In the genomic region with DNA sequence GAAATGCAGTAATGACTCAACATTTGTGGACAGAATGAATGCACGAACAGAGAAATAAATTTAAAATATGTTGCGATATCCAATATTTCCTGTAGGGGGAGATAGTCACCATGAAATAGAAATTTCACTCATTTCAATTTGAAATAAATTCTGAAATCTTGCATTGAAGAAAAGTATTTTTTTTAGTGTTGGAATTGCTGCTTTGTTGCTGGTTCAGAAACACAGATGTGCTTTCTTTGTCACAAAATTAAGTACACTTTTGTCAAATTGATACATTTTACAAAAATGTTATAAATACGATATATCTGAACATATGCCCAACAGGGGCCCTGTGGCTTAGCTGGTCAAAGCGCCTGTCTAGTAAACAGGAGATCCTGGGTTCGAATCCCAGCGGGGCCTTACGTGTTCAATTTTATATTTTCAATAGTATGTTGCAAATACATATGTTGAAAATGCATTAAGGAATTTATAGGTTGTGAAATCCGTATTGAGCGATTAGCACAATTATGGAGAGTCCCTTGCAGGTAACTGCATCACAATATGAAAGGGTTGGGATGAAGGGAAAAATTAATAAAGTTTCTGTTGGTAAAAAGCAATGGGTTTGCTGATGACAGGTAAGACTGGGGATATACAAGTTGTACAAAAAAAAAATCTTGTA, we compare ENCODE assay signal across 8 cellular contexts.
A peak's percentile ranks its signal among the peaks of the same experiment; 100 is the strongest.
DNase-seq lines count a peak whose midpoint lies in the region; ATAC-seq and TF ChIP-seq lines count a peak whose summit lies in the region.

No MANE protein-coding gene starts in this region.

- TF ChIP-seq CTCF in thyroid gland (IDR thresholded peaks at IDR 0.05): peak in 5 of 6 experiments; percentile 59 to 77 (median 71)

- H3K27ac ChIP-seq in CD4-positive, CD25-positive, alpha-beta regulatory T cell (ENCODE audit: insufficient read depth, low read length, poor library complexity, severe bottlenecking): no peak overlapping the region
- no peak overlapping the region for H3K27ac ChIP-seq in GM23248
- H3K27ac ChIP-seq in thyroid gland: no peak overlapping the region

- DNase-seq in CD4-positive, CD25-positive, alpha-beta regulatory T cell: peak in 2 of 3 donors; percentile 64 to 75
- DNase-seq in GM23248: peak; percentile 66
- DNase-seq in NCI-H524 treated with DMSO at 0.1 percent for 48 hours (lab: John Stamatoyannopoulos, UW): peak; percentile 15
- peak; percentile 51 for DNase-seq in amniotic epithelial cell (ENCODE audit: low read depth)
- DNase-seq in iris pigment epithelial cell (ENCODE audit: low read depth): peak; percentile 70
- DNase-seq in thyroid gland: no peak

- H3K36me3 Mint-ChIP-seq in CD4-positive, CD25-positive, alpha-beta regulatory T cell: no peaks in the 10 kb centered on the region

- in situ Hi-C loops in GM23248 (cut with MboI): no loop called here

- TF ChIP-seq POLR2A in thyroid gland (IDR thresholded peaks at IDR 0.05): no peak

- H4K20me1 ChIP-seq in GM23248 (ENCODE audit: insufficient read depth): no peaks in the 10 kb centered on the region

- H3K9me2 ChIP-seq in GM23248 (ENCODE audit: insufficient read depth): no peaks in the 10 kb centered on the region

- H3K27me3 ChIP-seq in CD4-positive, CD25-positive, alpha-beta regulatory T cell (ENCODE audit: control insufficient read depth, insufficient read depth, low read length): peaks cover 6% of the 10 kb centered on the region
- H3K27me3 ChIP-seq in GM23248 (replicated peaks; ENCODE audit: insufficient read depth) (no peaks in the 10 kb centered on the region), thyroid gland (no peaks in the 10 kb centered on the region)

- H3K9me3 ChIP-seq in CD4-positive, CD25-positive, alpha-beta regulatory T cell (ENCODE audit: control insufficient read depth in 2 of 2, low read length in 2 of 2): no peaks in the 10 kb centered on the region
- no peaks in the 10 kb centered on the region for H3K9me3 ChIP-seq in GM23248 (ENCODE audit: low read depth)
- no peaks in the 10 kb centered on the region for H3K9me3 ChIP-seq in thyroid gland

- 5 to 6% methylated on average over 9 of the region's 9 CpGs for WGBS in GM23248 (ENCODE audit: low coverage in 1 of 2, low lambda C conversion rate in 2 of 2, missing lambda C conversion rate in 2 of 2), 2 experiments
- 28 to 30% methylated on average over 9 of the region's 9 CpGs for WGBS in thyroid gland, 2 donors

- peaks cover 10 to 20% (median 16%) of the 10 kb centered on the region in 4 donors for H3K4me1 Mint-ChIP-seq in CD4-positive, CD25-positive, alpha-beta regulatory T cell

- peaks cover 6% of the 10 kb centered on the region for H3K4me1 ChIP-seq in CD4-positive, CD25-positive, alpha-beta regulatory T cell (ENCODE audit: control insufficient read depth, insufficient read depth, low read length, poor library complexity, severe bottlenecking)
- H3K4me1 ChIP-seq in GM23248 (ENCODE audit: insufficient read depth) (0 out of 2 replicates have a peak, but pooled peaks cover 2% of the 10 kb centered on the region), thyroid gland (no peaks in the 10 kb centered on the region)

- peaks cover 24% of the 10 kb centered on the region for H3K27me3 Mint-ChIP-seq in CD4-positive, CD25-positive, alpha-beta regulatory T cell

- no peak overlapping the region for H3K27ac Mint-ChIP-seq in CD4-positive, CD25-positive, alpha-beta regulatory T cell

- no peak overlapping the region for H3K9ac ChIP-seq in GM23248

- peak overlapping the region; percentile 74 for H3K4me2 ChIP-seq in GM23248 (ENCODE audit: unreplicated experiment)

- peaks cover 24% of the 10 kb centered on the region for H3F3A ChIP-seq in GM23248 (ENCODE audit: insufficient read depth)

- H2AFZ ChIP-seq in GM23248: 0 out of 2 replicates have a peak overlapping the region, but pooled peaks have one; percentile 1

- H3K4me3 ChIP-seq in CD4-positive, CD25-positive, alpha-beta regulatory T cell (ENCODE audit: low read depth, low read length): no peak overlapping the region
- H3K4me3 ChIP-seq in GM23248: peak overlapping the region; percentile 38; the same call in 1 of the 2 replicates
- H3K4me3 ChIP-seq in thyroid gland (replicated peaks in 1 of 3): no peak overlapping the region

- H3K36me3 ChIP-seq in CD4-positive, CD25-positive, alpha-beta regulatory T cell (ENCODE audit: control insufficient read depth, insufficient read depth, low read length): no peaks in the 10 kb centered on the region
- no peaks in the 10 kb centered on the region for H3K36me3 ChIP-seq in GM23248 (ENCODE audit: low read depth)
- H3K36me3 ChIP-seq in thyroid gland: no peaks in the 10 kb centered on the region

- intact Hi-C loops in thyroid gland (cut with DNase I): no loop called here

- no peaks in the 10 kb centered on the region for H3K79me2 ChIP-seq in GM23248 (ENCODE audit: insufficient read depth)

- peaks cover 0 to 2% (median 0%) of the 10 kb centered on the region in 7 donors for H3K9me3 Mint-ChIP-seq in CD4-positive, CD25-positive, alpha-beta regulatory T cell

- ATAC-seq in CD4-positive, CD25-positive, alpha-beta regulatory T cell (ENCODE audit: low read depth in 2 of 2): no peak
- ATAC-seq in HG02678 (IDR thresholded peaks at IDR 0.05; ENCODE audit: unreplicated experiment) (no peak), HG03469 (IDR thresholded peaks at IDR 0.05; ENCODE audit: unreplicated experiment) (no peak)

- H3K4me3 Mint-ChIP-seq in CD4-positive, CD25-positive, alpha-beta regulatory T cell: peak overlapping the region in 1 of 4 donors; percentile 12

Comparison
In these comparisons a context has a peak if more than half of its experiments do, and no peak if none do; other contexts are left out.
1. DNase-seq: peak in CD4-positive, CD25-positive, alpha-beta regulatory T cell (2 of 3), GM23248 (single experiment), NCI-H524 treated with DMSO at 0.1 percent for 48 hours (single experiment), amniotic epithelial cell (single experiment) and iris pigment epithelial cell (single experiment); none in thyroid gland (0 of 2).